ENCODE assay signal across 20 cellular contexts in genomic region chr3:24420224-24420623, GRCh38.
DNase-seq lines count a peak whose midpoint lies in the region; ATAC-seq, FAIRE-seq and TF ChIP-seq lines count a peak whose summit lies in the region.
"Had no signal": no experiment of that assay in that cellular context is flagged by ENCODE, and none has a peak within 500 bp of the region (broad histone marks: within the 10 kb centered on the region; RNA-seq: fewer than 3 reads in every experiment).

No MANE protein-coding gene starts in this region.

- FAIRE-seq in HepG2 (lab: Jason Lieb, UNC): peak; percentile 4
- FAIRE-seq: A549, GM12891, GM18507, H54 had no signal

- no peak overlapping the region for H3K4me2 ChIP-seq in HepG2 (ENCODE audit: low read depth, low read length)
- H3K4me2 ChIP-seq: A549, BLaER1 had no signal

- TF ChIP-seq POLR2A in HepG2 (IDR thresholded peaks at IDR 0.05; ENCODE audit: insufficient read depth in 1 of 2, low read depth in 2 of 2, low read length in 2 of 2): no peak
- TF ChIP-seq POLR2A in right lobe of liver (IDR thresholded peaks at IDR 0.05): no peak

- no peak for TF ChIP-seq RAD21 in HepG2 (CRISPR knock-in tag; IDR thresholded peaks at IDR 0.05)

- in situ Hi-C loops in HepG2 (cut with HindIII; ENCODE audit: extremely low pct_ligation_motif_present, low pct_unique_long_range_greater_than_20kb): no loop called here

- H3K27ac ChIP-seq in HepG2 (ENCODE audit: extremely low read length, insufficient read depth, low read length) (no peak overlapping the region), right lobe of liver (no peak overlapping the region), A673 (ENCODE audit: low read depth, low read length, poor library complexity, severe bottlenecking) (no peak overlapping the region)
- H3K27ac ChIP-seq: A549, BLaER1 had no signal

- BruUV-seq in HepG2 (replicated peaks; lab: Mats Ljungman, UMichigan): no TSS peak
- BruUV-seq in A673 (replicated peaks; lab: Mats Ljungman, UMichigan): no TSS peak

- H3K9me3 ChIP-seq in HepG2 (ENCODE audit: low read length): no peaks in the 10 kb centered on the region
- H3K9me3 ChIP-seq in right lobe of liver: no peaks in the 10 kb centered on the region
- no peaks in the 10 kb centered on the region for H3K9me3 ChIP-seq in A673 (ENCODE audit: low read depth, low read length, poor library complexity, severe bottlenecking)
- H3K9me3 ChIP-seq: A549, BLaER1 had no signal

- 35% methylated on average over 2 of the region's 2 CpGs for WGBS in HepG2 (ENCODE audit: low lambda C conversion rate)
- WGBS in right lobe of liver (ENCODE audit: insufficient coverage, low coverage, low lambda C conversion rate, missing lambda C conversion rate): 82% methylated on average over 2 of the region's 2 CpGs

- H3K4me1 ChIP-seq in HepG2 (ENCODE audit: insufficient read depth, low read length) (peaks cover 32% of the 10 kb centered on the region), right lobe of liver (peaks cover 0 to 42% (median 15%) of the 10 kb centered on the region in 4 donors), A673 (ENCODE audit: insufficient read depth, low read length, poor library complexity, severe bottlenecking) (no peaks in the 10 kb centered on the region)
- H3K4me1 ChIP-seq: A549, BLaER1 had no signal

- H3K79me2 ChIP-seq in HepG2 (ENCODE audit: insufficient read depth, low read length): peaks cover 9% of the 10 kb centered on the region

- no peak for TF ChIP-seq EP300 in HepG2 (IDR thresholded peaks at IDR 0.05; ENCODE audit: low read depth in 2 of 2, low read length in 2 of 2)
- TF ChIP-seq EP300 in HepG2 (CRISPR knock-in tag; IDR thresholded peaks at IDR 0.05; ENCODE audit: borderline replicate concordance): no peak

- ATAC-seq in HepG2: peak; percentile 68
- ATAC-seq in right lobe of liver: no peak
- peak; percentile 52 for ATAC-seq in HG02884 (IDR thresholded peaks at IDR 0.05; ENCODE audit: unreplicated experiment)
- ATAC-seq in HG03342 (IDR thresholded peaks at IDR 0.05; ENCODE audit: unreplicated experiment): no peak
- ATAC-seq: A549, SK-N-SH treated with all-trans-retinoic acid at 6 μM for 48 hours, T-cell had no signal

- TF ChIP-seq CTCF in HepG2 (CRISPR knock-in tag; IDR thresholded peaks at IDR 0.05) (no peak), right lobe of liver (IDR thresholded peaks at IDR 0.05) (no peak), A673 (conservative IDR thresholded peaks at IDR 0.05; ENCODE audit: low read depth, low read length) (no peak)

- POLR2A ChIA-PET in HepG2 (lab: Yijun Ruan, JAX): interaction anchor here (2.7 kb wide), 1 partner anchor 31 kb away, joined by 10 read pairs; no protein-coding TSS in a partner anchor
- POLR2A ChIA-PET in A673 (lab: Charles Lee; ENCODE audit: low non-redundant PET): no interaction called here

- H2AFZ ChIP-seq in HepG2 (ENCODE audit: low read length): no peak overlapping the region

- no peaks in the 10 kb centered on the region for H4K20me1 ChIP-seq in HepG2 (ENCODE audit: insufficient read depth, low read length)
- H4K20me1 ChIP-seq: BLaER1 had no signal

- H3K9ac ChIP-seq in HepG2 (ENCODE audit: insufficient read depth, low read depth, low read length): no peak overlapping the region
- H3K9ac ChIP-seq: BLaER1 had no signal

- CTCF ChIA-PET in HepG2 (lab: Yijun Ruan, JAX; ENCODE audit: low intra/inter-chr PET ratio, low total read pairs): no interaction called here
- CTCF ChIA-PET in A673 (lab: Charles Lee): no interaction called here

- DNase-seq in HepG2 (ENCODE audit: low spot score) (peak; percentile 21), right lobe of liver (no peak), amniotic epithelial cell (ENCODE audit: low read depth) (peak; percentile 1), A673 (ENCODE audit: low spot score) (no peak), inferior parietal cortex (ENCODE audit: extremely low spot score) (no peak)
- no peak for DNase-seq in activated CD4-positive, alpha-beta T cell treated with anti-CD3 and anti-CD28 coated beads, Interleukin-2, amount 50 U/mL, for 4 hours
- DNase-seq: CD4-positive, alpha-beta memory T cell; DMS153; GF-D8; NCI-H1694 treated with DMSO at 0.1 percent for 48 hours; SIG-M5; T-cell had no signal

- H3K36me3 ChIP-seq in HepG2 (replicated peaks in 1 of 2; ENCODE audit: control insufficient read depth in 1 of 2, insufficient read depth in 2 of 2, low read length in 2 of 2) (no peaks in the 10 kb centered on the region; a peak in 1 of 5 replicates), right lobe of liver (no peaks in the 10 kb centered on the region), A673 (ENCODE audit: insufficient read depth, low read length, poor library complexity, severe bottlenecking) (no peaks in the 10 kb centered on the region)
- H3K36me3 ChIP-seq: BLaER1 had no signal

- no peak overlapping the region for H3K4me3 ChIP-seq in HepG2 (replicated peaks in 1 of 3; ENCODE audit: insufficient read depth in 1 of 3, low read depth in 2 of 3, low read length in 3 of 3)
- no peak overlapping the region for H3K4me3 ChIP-seq in right lobe of liver
- H3K4me3 ChIP-seq in A673 (ENCODE audit: low read depth, low read length, poor library complexity, severe bottlenecking): no peak overlapping the region
- H3K4me3 ChIP-seq: A549, BLaER1 had no signal

- no peaks in the 10 kb centered on the region for H3K27me3 ChIP-seq in HepG2 (ENCODE audit: control insufficient read depth in 1 of 2, insufficient read depth in 2 of 2, low read length in 2 of 2)
- H3K27me3 ChIP-seq in right lobe of liver: no peaks in the 10 kb centered on the region
- H3K27me3 ChIP-seq in A673 (replicated peaks; ENCODE audit: insufficient read depth, low read depth, low read length, poor library complexity): no peaks in the 10 kb centered on the region
- H3K27me3 ChIP-seq: BLaER1 had no signal

- intact Hi-C loops in HepG2 (cut with micrococcal nuclease; ENCODE audit: unreplicated experiment) (no loop called here), right lobe of liver (cut with DNase I) (no loop called here), A673 (cut with micrococcal nuclease; ENCODE audit: unreplicated experiment) (no loop called here)

TF ChIP-seq in HepG2, 621 proteins besides CTCF, POLR2A, EP300 and RAD21:
- TF ChIP-seq BCL6 (CRISPR knock-in tag; IDR thresholded peaks at IDR 0.05): peak; percentile 88
- TF ChIP-seq NFIC (IDR thresholded peaks at IDR 0.05; ENCODE audit: low read length): no peak
- TF ChIP-seq PITX1 (CRISPR knock-in tag; IDR thresholded peaks at IDR 0.05): peak; percentile 59; the same call in 1 of the 2 replicates
- peak; percentile 65; the same call in 1 of the 2 replicates for TF ChIP-seq ZNF644 (CRISPR knock-in tag; IDR thresholded peaks at IDR 0.05; ENCODE audit: low read depth)
- peak; percentile 23; the same call in 1 of the 2 replicates for TF ChIP-seq HNF4A (CRISPR knock-in tag; IDR thresholded peaks at IDR 0.05)
- peak; percentile 66 for TF ChIP-seq ZMYM4 (CRISPR knock-in tag; IDR thresholded peaks at IDR 0.05)
- TF ChIP-seq GATA4 (IDR thresholded peaks at IDR 0.05; ENCODE audit: borderline replicate concordance, low read depth): no peak
- no peak for TF ChIP-seq SOX13 (IDR thresholded peaks at IDR 0.05)
- 0 out of 4 replicates have a peak, but pooled peaks of 1 of the 2 experiments have one; percentile 9 for TF ChIP-seq SOX13 (CRISPR knock-in tag; conservative IDR thresholded peaks at IDR 0.05 in 1 of 2, IDR thresholded peaks at IDR 0.05 in 1 of 2)
- TF ChIP-seq ZNF672 (CRISPR knock-in tag; IDR thresholded peaks at IDR 0.05): no peak
- TF ChIP-seq SIX1 (CRISPR knock-in tag; IDR thresholded peaks at IDR 0.05; ENCODE audit: borderline replicate concordance): no peak

Comparison
In these comparisons a context has a peak if more than half of its experiments do, and no peak if none do; other contexts are left out.
1. ATAC-seq: peak in HepG2 (single experiment) and HG02884 (single experiment); none in right lobe of liver (0 of 4) and HG03342 (single experiment).
2. DNase-seq: peak in HepG2 (single experiment) and amniotic epithelial cell (single experiment); none in right lobe of liver (0 of 3), activated CD4-positive, alpha-beta T cell treated with anti-CD3 and anti-CD28 coated beads, Interleukin-2, amount 50 U/mL, for 4 hours (0 of 2), A673 (single experiment) and inferior parietal cortex (single experiment).